1 cellular context compared by ENCODE assay signal in the genomic region with DNA sequence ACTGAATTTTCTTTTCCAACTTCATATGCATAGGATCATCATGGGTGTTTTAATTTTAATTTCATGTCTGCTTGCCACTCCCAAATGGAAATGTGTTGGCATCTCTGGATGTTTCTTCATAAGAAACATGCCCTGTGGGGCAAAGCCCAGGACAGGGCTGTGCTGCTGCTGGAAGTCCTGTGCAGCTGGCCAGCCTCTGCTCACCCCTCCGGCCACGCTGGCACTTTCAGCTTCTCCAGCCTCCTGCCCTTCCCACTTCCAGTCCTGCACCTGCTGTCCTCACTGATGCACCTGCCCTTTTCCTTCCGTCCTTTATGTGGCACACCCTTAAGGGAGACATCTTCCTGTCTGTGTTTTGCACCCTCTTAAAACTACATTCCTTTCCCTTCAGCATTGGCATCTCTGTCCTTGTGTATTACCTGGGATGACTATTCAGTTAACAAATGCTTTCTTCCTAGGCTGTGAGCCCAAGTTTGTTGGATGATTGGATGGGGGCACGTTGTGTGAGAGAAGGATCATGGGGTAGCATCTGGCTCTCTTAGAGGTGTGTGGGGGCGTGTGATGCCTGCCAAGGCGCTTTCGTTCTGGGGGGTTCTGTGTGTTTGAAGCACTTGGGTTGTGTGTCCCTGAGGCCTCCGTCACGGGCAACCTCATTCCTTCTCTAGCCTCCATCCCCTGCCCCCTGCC.
TF ChIP-seq lines count a peak whose summit lies in the region.

No MANE protein-coding gene starts in this region.

TF ChIP-seq in H1, 55 proteins besides CTCF, POLR2A, EP300 and RAD21:
- TF ChIP-seq EZH2 (IDR thresholded peaks at IDR 0.05; ENCODE audit: low read depth, low read length, severe bottlenecking) (no peak), BRCA1 (IDR thresholded peaks at IDR 0.05; ENCODE audit: low read depth, low read length) (no peak), CBX8 (IDR thresholded peaks at IDR 0.05; ENCODE audit: borderline replicate concordance, low read depth, low read length) (no peak), YY1 (IDR thresholded peaks at IDR 0.05; ENCODE audit: low read depth, low read length) (no peak), CTBP2 (IDR thresholded peaks at IDR 0.05; ENCODE audit: borderline replicate concordance, insufficient read depth, insufficient read length, low read length) (no peak), CHD1 (IDR thresholded peaks at IDR 0.05; ENCODE audit: low read depth, low read length) (no peak), NRF1 (IDR thresholded peaks at IDR 0.05; ENCODE audit: low read depth, low read length) (no peak), FOSL1 (IDR thresholded peaks at IDR 0.05; ENCODE audit: insufficient read depth, low read depth, low read length) (no peak), SP2 (IDR thresholded peaks at IDR 0.05; ENCODE audit: low read length) (no peak), KDM5A (IDR thresholded peaks at IDR 0.05; ENCODE audit: low read length) (no peak), HDAC6 (IDR thresholded peaks at IDR 0.05; ENCODE audit: low read depth, low read length) (no peak)
- TF ChIP-seq, protein P1, sequence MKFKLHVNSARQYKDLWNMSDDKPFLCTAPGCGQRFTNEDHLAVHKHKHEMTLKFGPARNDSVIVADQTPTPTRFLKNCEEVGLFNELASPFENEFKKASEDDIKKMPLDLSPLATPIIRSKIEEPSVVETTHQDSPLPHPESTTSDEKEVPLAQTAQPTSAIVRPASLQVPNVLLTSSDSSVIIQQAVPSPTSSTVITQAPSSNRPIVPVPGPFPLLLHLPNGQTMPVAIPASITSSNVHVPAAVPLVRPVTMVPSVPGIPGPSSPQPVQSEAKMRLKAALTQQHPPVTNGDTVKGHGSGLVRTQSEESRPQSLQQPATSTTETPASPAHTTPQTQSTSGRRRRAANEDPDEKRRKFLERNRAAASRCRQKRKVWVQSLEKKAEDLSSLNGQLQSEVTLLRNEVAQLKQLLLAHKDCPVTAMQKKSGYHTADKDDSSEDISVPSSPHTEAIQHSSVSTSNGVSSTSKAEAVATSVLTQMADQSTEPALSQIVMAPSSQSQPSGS (IDR thresholded peaks at IDR 0.05; ENCODE audit: low read length), result no peak
- TF ChIP-seq, protein P2, sequence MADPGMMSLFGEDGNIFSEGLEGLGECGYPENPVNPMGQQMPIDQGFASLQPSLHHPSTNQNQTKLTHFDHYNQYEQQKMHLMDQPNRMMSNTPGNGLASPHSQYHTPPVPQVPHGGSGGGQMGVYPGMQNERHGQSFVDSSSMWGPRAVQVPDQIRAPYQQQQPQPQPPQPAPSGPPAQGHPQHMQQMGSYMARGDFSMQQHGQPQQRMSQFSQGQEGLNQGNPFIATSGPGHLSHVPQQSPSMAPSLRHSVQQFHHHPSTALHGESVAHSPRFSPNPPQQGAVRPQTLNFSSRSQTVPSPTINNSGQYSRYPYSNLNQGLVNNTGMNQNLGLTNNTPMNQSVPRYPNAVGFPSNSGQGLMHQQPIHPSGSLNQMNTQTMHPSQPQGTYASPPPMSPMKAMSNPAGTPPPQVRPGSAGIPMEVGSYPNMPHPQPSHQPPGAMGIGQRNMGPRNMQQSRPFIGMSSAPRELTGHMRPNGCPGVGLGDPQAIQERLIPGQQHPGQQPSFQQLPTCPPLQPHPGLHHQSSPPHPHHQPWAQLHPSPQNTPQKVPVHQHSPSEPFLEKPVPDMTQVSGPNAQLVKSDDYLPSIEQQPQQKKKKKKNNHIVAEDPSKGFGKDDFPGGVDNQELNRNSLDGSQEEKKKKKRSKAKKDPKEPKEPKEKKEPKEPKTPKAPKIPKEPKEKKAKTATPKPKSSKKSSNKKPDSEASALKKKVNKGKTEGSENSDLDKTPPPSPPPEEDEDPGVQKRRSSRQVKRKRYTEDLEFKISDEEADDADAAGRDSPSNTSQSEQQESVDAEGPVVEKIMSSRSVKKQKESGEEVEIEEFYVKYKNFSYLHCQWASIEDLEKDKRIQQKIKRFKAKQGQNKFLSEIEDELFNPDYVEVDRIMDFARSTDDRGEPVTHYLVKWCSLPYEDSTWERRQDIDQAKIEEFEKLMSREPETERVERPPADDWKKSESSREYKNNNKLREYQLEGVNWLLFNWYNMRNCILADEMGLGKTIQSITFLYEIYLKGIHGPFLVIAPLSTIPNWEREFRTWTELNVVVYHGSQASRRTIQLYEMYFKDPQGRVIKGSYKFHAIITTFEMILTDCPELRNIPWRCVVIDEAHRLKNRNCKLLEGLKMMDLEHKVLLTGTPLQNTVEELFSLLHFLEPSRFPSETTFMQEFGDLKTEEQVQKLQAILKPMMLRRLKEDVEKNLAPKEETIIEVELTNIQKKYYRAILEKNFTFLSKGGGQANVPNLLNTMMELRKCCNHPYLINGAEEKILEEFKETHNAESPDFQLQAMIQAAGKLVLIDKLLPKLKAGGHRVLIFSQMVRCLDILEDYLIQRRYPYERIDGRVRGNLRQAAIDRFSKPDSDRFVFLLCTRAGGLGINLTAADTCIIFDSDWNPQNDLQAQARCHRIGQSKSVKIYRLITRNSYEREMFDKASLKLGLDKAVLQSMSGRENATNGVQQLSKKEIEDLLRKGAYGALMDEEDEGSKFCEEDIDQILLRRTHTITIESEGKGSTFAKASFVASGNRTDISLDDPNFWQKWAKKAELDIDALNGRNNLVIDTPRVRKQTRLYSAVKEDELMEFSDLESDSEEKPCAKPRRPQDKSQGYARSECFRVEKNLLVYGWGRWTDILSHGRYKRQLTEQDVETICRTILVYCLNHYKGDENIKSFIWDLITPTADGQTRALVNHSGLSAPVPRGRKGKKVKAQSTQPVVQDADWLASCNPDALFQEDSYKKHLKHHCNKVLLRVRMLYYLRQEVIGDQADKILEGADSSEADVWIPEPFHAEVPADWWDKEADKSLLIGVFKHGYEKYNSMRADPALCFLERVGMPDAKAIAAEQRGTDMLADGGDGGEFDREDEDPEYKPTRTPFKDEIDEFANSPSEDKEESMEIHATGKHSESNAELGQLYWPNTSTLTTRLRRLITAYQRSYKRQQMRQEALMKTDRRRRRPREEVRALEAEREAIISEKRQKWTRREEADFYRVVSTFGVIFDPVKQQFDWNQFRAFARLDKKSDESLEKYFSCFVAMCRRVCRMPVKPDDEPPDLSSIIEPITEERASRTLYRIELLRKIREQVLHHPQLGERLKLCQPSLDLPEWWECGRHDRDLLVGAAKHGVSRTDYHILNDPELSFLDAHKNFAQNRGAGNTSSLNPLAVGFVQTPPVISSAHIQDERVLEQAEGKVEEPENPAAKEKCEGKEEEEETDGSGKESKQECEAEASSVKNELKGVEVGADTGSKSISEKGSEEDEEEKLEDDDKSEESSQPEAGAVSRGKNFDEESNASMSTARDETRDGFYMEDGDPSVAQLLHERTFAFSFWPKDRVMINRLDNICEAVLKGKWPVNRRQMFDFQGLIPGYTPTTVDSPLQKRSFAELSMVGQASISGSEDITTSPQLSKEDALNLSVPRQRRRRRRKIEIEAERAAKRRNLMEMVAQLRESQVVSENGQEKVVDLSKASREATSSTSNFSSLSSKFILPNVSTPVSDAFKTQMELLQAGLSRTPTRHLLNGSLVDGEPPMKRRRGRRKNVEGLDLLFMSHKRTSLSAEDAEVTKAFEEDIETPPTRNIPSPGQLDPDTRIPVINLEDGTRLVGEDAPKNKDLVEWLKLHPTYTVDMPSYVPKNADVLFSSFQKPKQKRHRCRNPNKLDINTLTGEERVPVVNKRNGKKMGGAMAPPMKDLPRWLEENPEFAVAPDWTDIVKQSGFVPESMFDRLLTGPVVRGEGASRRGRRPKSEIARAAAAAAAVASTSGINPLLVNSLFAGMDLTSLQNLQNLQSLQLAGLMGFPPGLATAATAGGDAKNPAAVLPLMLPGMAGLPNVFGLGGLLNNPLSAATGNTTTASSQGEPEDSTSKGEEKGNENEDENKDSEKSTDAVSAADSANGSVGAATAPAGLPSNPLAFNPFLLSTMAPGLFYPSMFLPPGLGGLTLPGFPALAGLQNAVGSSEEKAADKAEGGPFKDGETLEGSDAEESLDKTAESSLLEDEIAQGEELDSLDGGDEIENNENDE (IDR thresholded peaks at IDR 0.05; ENCODE audit: insufficient replicate concordance, low read length), result no peak
